In genomic region chr3:131807822-131808221, GRCh38 we compare ENCODE assay signal across 1 cellular context.
TF ChIP-seq lines count a peak whose summit lies in the region.

No MANE protein-coding gene starts in this region.

TF ChIP-seq in GM23338, 12 proteins besides CTCF, POLR2A, EP300 and RAD21 (continued from another document):
- TF ChIP-seq ZNF462 (CRISPR knock-in tag; IDR thresholded peaks at IDR 0.05) (no peak), EZH2phosphoT487 (IDR thresholded peaks at IDR 0.05; ENCODE audit: unreplicated experiment) (no peak), ETS1 (IDR thresholded peaks at IDR 0.05) (no peak), ZNF114 (CRISPR knock-in tag; IDR thresholded peaks at IDR 0.05) (no peak), ZNF331 (CRISPR knock-in tag; IDR thresholded peaks at IDR 0.05; ENCODE audit: low read depth) (no peak), CREB1 (CRISPR knock-in tag; IDR thresholded peaks at IDR 0.05; ENCODE audit: low read depth) (no peak), NANOG (IDR thresholded peaks at IDR 0.05; ENCODE audit: borderline replicate concordance) (no peak), REST (IDR thresholded peaks at IDR 0.05; ENCODE audit: unreplicated experiment) (no peak), STAT1 (IDR thresholded peaks at IDR 0.05; ENCODE audit: unreplicated experiment) (no peak), EZH2 (IDR thresholded peaks at IDR 0.05; ENCODE audit: low read depth, unreplicated experiment) (no peak)
